In genomic region chr2:176122633-176123482, GRCh38 we compare ENCODE assay signal across 8 cellular contexts. TPM values are rescaled to one million over a fixed set of nuclear protein-coding genes. Genes with fewer than 3 reads are reported as not detected.
DNase-seq lines count a peak whose midpoint lies in the region; ATAC-seq and TF ChIP-seq lines count a peak whose summit lies in the region.

Gene HOXD9, plus strand, starts transcription at chr2:176122719. Its CDS starts 50 bp downstream, at chr2:176122769.

- H3K9ac ChIP-seq in stomach smooth muscle (ENCODE audit: low read length in 2 of 2) = no peak within 1 kb of the TSS

- H3K9me3 ChIP-seq in adrenal gland (replicated peaks in 1 of 3) (no peaks in the 10 kb centered on the region), stomach smooth muscle (ENCODE audit: control insufficient read depth in 2 of 2, low read length in 2 of 2) (peaks cover 0 to 4% of the 10 kb centered on the region in 2 donors)

- H3K4me3 ChIP-seq in adrenal gland (peak within 1 kb of the TSS; percentile 31 to 67 (median 52)), stomach smooth muscle (ENCODE audit: low read length in 2 of 2) (peak within 1 kb of the TSS; percentile 21 to 67)

- H3K27me3 ChIP-seq in adrenal gland (peaks cover 35% of the 10 kb centered on the region), stomach smooth muscle (ENCODE audit: control insufficient read depth in 1 of 2, insufficient read depth in 2 of 2, low read length in 2 of 2) (peaks cover 71 to 95% of the 10 kb centered on the region in 2 donors)

- peak; percentile 72 for ATAC-seq in left colon
- ATAC-seq in GM18873 (IDR thresholded peaks at IDR 0.05; ENCODE audit: low FRiP score, unreplicated experiment) = no peak

- H3K36me3 ChIP-seq in adrenal gland (replicated peaks in 1 of 2) = no peaks in the 10 kb centered on the region
- H3K36me3 ChIP-seq in stomach smooth muscle (ENCODE audit: control insufficient read depth in 2 of 2, insufficient read depth in 2 of 2, low read length in 2 of 2) = no peaks in the 10 kb centered on the region

- TF ChIP-seq POLR2A in adrenal gland (IDR thresholded peaks at IDR 0.05) = peak; percentile 23 to 69

- peak; percentile 68 for DNase-seq in activated CD8-positive, alpha-beta memory T cell treated with anti-CD3 and anti-CD28 coated beads for 24 hours
- DNase-seq in activated CD8-positive, alpha-beta memory T cell treated with anti-CD3 and anti-CD28 coated beads, Interleukin-2, amount 50 U/mL, for 4 hours = no peak
- DNase-seq in adrenal gland (peak; percentile 81 to 90 (median 83)), left colon (peak; percentile 69 to 81), CD1c-positive myeloid dendritic cell (ENCODE audit: extremely low spot score) (no peak), NCI-H1417 (lab: John Stamatoyannopoulos, UW) (no peak)

- H3K27ac ChIP-seq in adrenal gland = peak within 1 kb of the TSS in 4 of 5 donors; percentile 58 to 88 (median 79)
- H3K27ac ChIP-seq in stomach smooth muscle (ENCODE audit: low read length) = no peak within 1 kb of the TSS

- H3K4me1 ChIP-seq in adrenal gland (replicated peaks in 1 of 2) (peaks cover 0 to 17% of the 10 kb centered on the region in 2 donors), stomach smooth muscle (ENCODE audit: control insufficient read depth, insufficient read depth, low read length) (peaks cover 14% of the 10 kb centered on the region)

- peak in 1 of 6 experiments; percentile 3 for TF ChIP-seq CTCF in adrenal gland (IDR thresholded peaks at IDR 0.05)

- WGBS in adrenal gland, 4 donors = 0 to 2% (median 1%) methylated on average over 8 to 97 of the region's 97 CpGs

- intact Hi-C loops in adrenal gland (cut with DNase I) = loop anchor here in 1 of 2 donors (5.0 to 10.0 kb wide), 2 partner anchors 514 to 692 kb away; no protein-coding TSS in a partner anchor
- intact Hi-C loops in left colon (cut with DNase I, micrococcal nuclease) = loop anchor here (10.0 kb wide), 2 partner anchors 522 to 532 kb away; no protein-coding TSS in a partner anchor

RNA-seq across cellular contexts. Expression of gene HOXD9, which starts in this region (rescaled TPM):
- total RNA-seq in adrenal gland (10 to 100 TPM in 4 of 8 donors, 1 to 10 TPM in 4; 2.7 to 35.6 (median 10.1) TPM), left colon (1 to 10 TPM; 1.4 to 5.8 TPM)
- polyA plus RNA-seq in adrenal gland = 1 to 10 TPM; 2.5 to 7.6 (median 7.5) TPM

Comparison
In these comparisons a context has a peak if more than half of its experiments do, and no peak if none do; other contexts are left out.
1. DNase-seq: peak in activated CD8-positive, alpha-beta memory T cell treated with anti-CD3 and anti-CD28 coated beads for 24 hours (single experiment), adrenal gland (7 of 7) and left colon (2 of 2); none in activated CD8-positive, alpha-beta memory T cell treated with anti-CD3 and anti-CD28 coated beads, Interleukin-2, amount 50 U/mL, for 4 hours (single experiment), CD1c-positive myeloid dendritic cell (single experiment) and NCI-H1417 (0 of 3).